1 cellular context compared by ENCODE assay signal in the genomic region with DNA sequence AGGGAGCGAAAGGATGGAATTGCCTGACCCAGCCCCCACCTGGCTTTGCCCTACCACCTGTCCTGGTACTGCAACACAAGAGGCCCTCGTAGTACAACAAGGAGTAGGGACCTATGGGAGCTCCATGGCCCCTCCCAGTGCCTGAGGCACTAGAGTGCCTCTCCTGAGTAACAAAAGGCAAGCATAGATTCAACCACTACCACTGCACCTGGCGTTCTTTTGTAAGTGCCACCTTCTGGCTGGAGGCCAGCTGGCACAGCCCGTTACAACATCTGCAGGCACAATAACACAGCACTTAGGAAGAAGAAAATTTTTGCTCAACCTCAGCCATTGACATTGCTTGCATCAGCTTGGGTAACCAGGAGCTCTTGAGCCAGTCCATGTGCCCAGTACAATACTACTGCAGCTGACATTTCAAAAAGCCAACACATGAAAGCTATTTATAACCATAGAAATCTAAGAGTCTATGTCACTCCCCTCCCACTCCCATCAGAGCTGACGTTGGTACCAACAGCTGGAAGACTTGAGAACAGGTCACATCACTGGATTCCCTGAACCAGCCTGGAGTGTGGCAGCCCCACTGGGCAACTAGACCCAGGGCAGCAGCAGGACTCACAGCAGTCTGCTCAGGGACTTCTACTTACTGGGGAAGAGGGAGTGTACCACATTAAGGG.
TF ChIP-seq lines count a peak whose summit lies in the region.

No MANE protein-coding gene starts in this region.

TF ChIP-seq in H1, 55 proteins besides CTCF, POLR2A, EP300 and RAD21 (continued from another document):
- TF ChIP-seq, protein P1, sequence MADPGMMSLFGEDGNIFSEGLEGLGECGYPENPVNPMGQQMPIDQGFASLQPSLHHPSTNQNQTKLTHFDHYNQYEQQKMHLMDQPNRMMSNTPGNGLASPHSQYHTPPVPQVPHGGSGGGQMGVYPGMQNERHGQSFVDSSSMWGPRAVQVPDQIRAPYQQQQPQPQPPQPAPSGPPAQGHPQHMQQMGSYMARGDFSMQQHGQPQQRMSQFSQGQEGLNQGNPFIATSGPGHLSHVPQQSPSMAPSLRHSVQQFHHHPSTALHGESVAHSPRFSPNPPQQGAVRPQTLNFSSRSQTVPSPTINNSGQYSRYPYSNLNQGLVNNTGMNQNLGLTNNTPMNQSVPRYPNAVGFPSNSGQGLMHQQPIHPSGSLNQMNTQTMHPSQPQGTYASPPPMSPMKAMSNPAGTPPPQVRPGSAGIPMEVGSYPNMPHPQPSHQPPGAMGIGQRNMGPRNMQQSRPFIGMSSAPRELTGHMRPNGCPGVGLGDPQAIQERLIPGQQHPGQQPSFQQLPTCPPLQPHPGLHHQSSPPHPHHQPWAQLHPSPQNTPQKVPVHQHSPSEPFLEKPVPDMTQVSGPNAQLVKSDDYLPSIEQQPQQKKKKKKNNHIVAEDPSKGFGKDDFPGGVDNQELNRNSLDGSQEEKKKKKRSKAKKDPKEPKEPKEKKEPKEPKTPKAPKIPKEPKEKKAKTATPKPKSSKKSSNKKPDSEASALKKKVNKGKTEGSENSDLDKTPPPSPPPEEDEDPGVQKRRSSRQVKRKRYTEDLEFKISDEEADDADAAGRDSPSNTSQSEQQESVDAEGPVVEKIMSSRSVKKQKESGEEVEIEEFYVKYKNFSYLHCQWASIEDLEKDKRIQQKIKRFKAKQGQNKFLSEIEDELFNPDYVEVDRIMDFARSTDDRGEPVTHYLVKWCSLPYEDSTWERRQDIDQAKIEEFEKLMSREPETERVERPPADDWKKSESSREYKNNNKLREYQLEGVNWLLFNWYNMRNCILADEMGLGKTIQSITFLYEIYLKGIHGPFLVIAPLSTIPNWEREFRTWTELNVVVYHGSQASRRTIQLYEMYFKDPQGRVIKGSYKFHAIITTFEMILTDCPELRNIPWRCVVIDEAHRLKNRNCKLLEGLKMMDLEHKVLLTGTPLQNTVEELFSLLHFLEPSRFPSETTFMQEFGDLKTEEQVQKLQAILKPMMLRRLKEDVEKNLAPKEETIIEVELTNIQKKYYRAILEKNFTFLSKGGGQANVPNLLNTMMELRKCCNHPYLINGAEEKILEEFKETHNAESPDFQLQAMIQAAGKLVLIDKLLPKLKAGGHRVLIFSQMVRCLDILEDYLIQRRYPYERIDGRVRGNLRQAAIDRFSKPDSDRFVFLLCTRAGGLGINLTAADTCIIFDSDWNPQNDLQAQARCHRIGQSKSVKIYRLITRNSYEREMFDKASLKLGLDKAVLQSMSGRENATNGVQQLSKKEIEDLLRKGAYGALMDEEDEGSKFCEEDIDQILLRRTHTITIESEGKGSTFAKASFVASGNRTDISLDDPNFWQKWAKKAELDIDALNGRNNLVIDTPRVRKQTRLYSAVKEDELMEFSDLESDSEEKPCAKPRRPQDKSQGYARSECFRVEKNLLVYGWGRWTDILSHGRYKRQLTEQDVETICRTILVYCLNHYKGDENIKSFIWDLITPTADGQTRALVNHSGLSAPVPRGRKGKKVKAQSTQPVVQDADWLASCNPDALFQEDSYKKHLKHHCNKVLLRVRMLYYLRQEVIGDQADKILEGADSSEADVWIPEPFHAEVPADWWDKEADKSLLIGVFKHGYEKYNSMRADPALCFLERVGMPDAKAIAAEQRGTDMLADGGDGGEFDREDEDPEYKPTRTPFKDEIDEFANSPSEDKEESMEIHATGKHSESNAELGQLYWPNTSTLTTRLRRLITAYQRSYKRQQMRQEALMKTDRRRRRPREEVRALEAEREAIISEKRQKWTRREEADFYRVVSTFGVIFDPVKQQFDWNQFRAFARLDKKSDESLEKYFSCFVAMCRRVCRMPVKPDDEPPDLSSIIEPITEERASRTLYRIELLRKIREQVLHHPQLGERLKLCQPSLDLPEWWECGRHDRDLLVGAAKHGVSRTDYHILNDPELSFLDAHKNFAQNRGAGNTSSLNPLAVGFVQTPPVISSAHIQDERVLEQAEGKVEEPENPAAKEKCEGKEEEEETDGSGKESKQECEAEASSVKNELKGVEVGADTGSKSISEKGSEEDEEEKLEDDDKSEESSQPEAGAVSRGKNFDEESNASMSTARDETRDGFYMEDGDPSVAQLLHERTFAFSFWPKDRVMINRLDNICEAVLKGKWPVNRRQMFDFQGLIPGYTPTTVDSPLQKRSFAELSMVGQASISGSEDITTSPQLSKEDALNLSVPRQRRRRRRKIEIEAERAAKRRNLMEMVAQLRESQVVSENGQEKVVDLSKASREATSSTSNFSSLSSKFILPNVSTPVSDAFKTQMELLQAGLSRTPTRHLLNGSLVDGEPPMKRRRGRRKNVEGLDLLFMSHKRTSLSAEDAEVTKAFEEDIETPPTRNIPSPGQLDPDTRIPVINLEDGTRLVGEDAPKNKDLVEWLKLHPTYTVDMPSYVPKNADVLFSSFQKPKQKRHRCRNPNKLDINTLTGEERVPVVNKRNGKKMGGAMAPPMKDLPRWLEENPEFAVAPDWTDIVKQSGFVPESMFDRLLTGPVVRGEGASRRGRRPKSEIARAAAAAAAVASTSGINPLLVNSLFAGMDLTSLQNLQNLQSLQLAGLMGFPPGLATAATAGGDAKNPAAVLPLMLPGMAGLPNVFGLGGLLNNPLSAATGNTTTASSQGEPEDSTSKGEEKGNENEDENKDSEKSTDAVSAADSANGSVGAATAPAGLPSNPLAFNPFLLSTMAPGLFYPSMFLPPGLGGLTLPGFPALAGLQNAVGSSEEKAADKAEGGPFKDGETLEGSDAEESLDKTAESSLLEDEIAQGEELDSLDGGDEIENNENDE (IDR thresholded peaks at IDR 0.05; ENCODE audit: insufficient replicate concordance, low read length), result no peak
